ENCODE assay signal across 20 cellular contexts in genomic region chr16:85657267-85657650, GRCh38. TPM values are rescaled to one million over a fixed set of nuclear protein-coding genes. Genes with fewer than 3 reads are reported as not detected.
A peak's percentile ranks its signal among the peaks of the same experiment; 100 is the strongest.
DNase-seq lines count a peak whose midpoint lies in the region; ATAC-seq, FAIRE-seq and TF ChIP-seq lines count a peak whose summit lies in the region.
"Had no signal": no experiment of that assay in that cellular context is flagged by ENCODE, and none has a peak within 500 bp of the region (broad histone marks: within the 10 kb centered on the region; RNA-seq: fewer than 3 reads in every experiment).

No MANE protein-coding gene starts in this region.

- DNase-seq in DMS53 (lab: John Stamatoyannopoulos, UW) (peak; percentile 74), DMS53 treated with DMSO at 0.1 percent for 48 hours (lab: John Stamatoyannopoulos, UW; ENCODE audit: unreplicated experiment) (no peak), NCI-H510A treated with DMSO at 0.1 percent for 48 hours (lab: John Stamatoyannopoulos, UW) (peak; percentile 58), kidney (peak; percentile 70), psoas muscle (peak in 1 of 2 donors; percentile 39), NCI-H146 (lab: John Stamatoyannopoulos, UW) (no peak), NCI-H1092 treated with DMSO at 0.1 percent for 48 hours (lab: John Stamatoyannopoulos, UW) (no peak)
- DNase-seq: COR-L47, DMS 273 treated with DMSO at 0.1 percent for 48 hours, GDM1, GM23248, MM.1S, NCI-H1092, NCI-H2081 treated with DMSO at 0.1 percent for 48 hours, NCI-H524 treated with DMSO at 0.1 percent for 48 hours, PC-3, SJCRH30 had no signal

- WGBS in psoas muscle, 3 donors = 86 to 94% (median 86%) methylated on average over 20 to 21 of the region's 21 CpGs

- H3K36me3 ChIP-seq in kidney (ENCODE audit: control insufficient read depth in 1 of 2, insufficient read depth in 2 of 2, low read length in 2 of 2) (peaks cover 24 to 47% of the 10 kb centered on the region in 2 donors), psoas muscle (ENCODE audit: insufficient read depth in 1 of 2, low read depth in 1 of 2) (peaks cover 0 to 74% of the 10 kb centered on the region in 2 donors)

- H3K27me3 ChIP-seq in psoas muscle (ENCODE audit: insufficient read depth in 3 of 3, low read length in 2 of 3) = no peaks in the 10 kb centered on the region
- H3K27me3 ChIP-seq: SJCRH30 had no signal

- FAIRE-seq in kidney (lab: Jason Lieb, UNC) = no peak

- TF ChIP-seq CTCF in kidney (IDR thresholded peaks at IDR 0.05; ENCODE audit: borderline replicate concordance, extremely low read depth, insufficient read depth) (no peak), psoas muscle (IDR thresholded peaks at IDR 0.05) (no peak)

- H3K27ac ChIP-seq in kidney (ENCODE audit: low read depth in 2 of 2, low read length in 2 of 2) = no peak overlapping the region
- H3K27ac ChIP-seq in psoas muscle = peak overlapping the region; percentile 4
- H3K27ac ChIP-seq: 22Rv1, GM23248, SJCRH30 had no signal

- no peak for ATAC-seq in psoas muscle
- no peak for ATAC-seq in GM21529 (IDR thresholded peaks at IDR 0.05; ENCODE audit: unreplicated experiment)
- ATAC-seq: HCT116, PC-3 had no signal

- H3K4me1 ChIP-seq in kidney (ENCODE audit: control insufficient read depth in 1 of 2, insufficient read depth in 1 of 2, low read depth in 1 of 2, low read length in 2 of 2) (peaks cover 0 to 17% of the 10 kb centered on the region in 2 donors), psoas muscle (peaks cover 13% of the 10 kb centered on the region)

- intact Hi-C loops in kidney (cut with DNase I) (no loop called here), psoas muscle (cut with DNase I) (no loop called here)

- no peaks in the 10 kb centered on the region for H3K9me3 ChIP-seq in kidney (ENCODE audit: control insufficient read depth in 1 of 2, low read length in 2 of 2)
- no peaks in the 10 kb centered on the region for H3K9me3 ChIP-seq in psoas muscle
- H3K9me3 ChIP-seq: SJCRH30 had no signal

- H3K4me3 ChIP-seq in kidney (ENCODE audit: low read length in 2 of 2) = no peak overlapping the region
- H3K4me3 ChIP-seq in psoas muscle = no peak overlapping the region
- H3K4me3 ChIP-seq: GM23248, SJCRH30 had no signal

- H3K9ac ChIP-seq in kidney (ENCODE audit: low read length in 2 of 2) = no peak overlapping the region
- H3K9ac ChIP-seq: GM23248 had no signal

RNA-seq across cellular contexts. Expression of gene GINS2, which starts 31.5 kb away (rescaled TPM):
- 0.88 TPM for total RNA-seq in kidney
- polyA plus RNA-seq in kidney (ENCODE audit: insufficient read depth, low read depth, low replicate concordance) = 0.97 TPM
- total RNA-seq in psoas muscle = 1 to 10 TPM; 1.5 to 2.0 (median 1.7) TPM
- polyA plus RNA-seq in psoas muscle = 1 to 10 TPM in 2 of 3 donors, under 1 TPM in 1; 0.93 to 1.2 (median 1.0) TPM

RNA-seq across cellular contexts. Expression of gene GSE1, which starts 44.1 kb away (rescaled TPM):
- total RNA-seq in kidney = 92.8 TPM
- polyA plus RNA-seq in kidney (ENCODE audit: insufficient read depth, low read depth, low replicate concordance) = 9.5 TPM
- 10 to 100 TPM; 47.0 to 90.5 (median 64.6) TPM for total RNA-seq in psoas muscle
- polyA plus RNA-seq in psoas muscle = 10 to 100 TPM; 10.8 to 34.7 (median 22.0) TPM

Comparison
In these comparisons a context has a peak if more than half of its experiments do, and no peak if none do; other contexts are left out.
1. DNase-seq: peak in DMS53 (single experiment), NCI-H510A treated with DMSO at 0.1 percent for 48 hours (single experiment) and kidney (single experiment); none in DMS53 treated with DMSO at 0.1 percent for 48 hours (single experiment), NCI-H146 (single experiment) and NCI-H1092 treated with DMSO at 0.1 percent for 48 hours (single experiment).